ENCODE assay signal across 23 cellular contexts in genomic region chr10:34889004-34889869, GRCh38.
DNase-seq lines count a peak whose midpoint lies in the region; ATAC-seq, FAIRE-seq and TF ChIP-seq lines count a peak whose summit lies in the region.
"Had no signal": no experiment of that assay in that cellular context is flagged by ENCODE, and none has a peak within 500 bp of the region (broad histone marks: within the 10 kb centered on the region; RNA-seq: fewer than 3 reads in every experiment).

No MANE protein-coding gene starts in this region.

- no peak overlapping the region for H3K9ac ChIP-seq in adipocyte (ENCODE audit: low read length)
- H3K9ac ChIP-seq in keratinocyte (ENCODE audit: control insufficient read depth, extremely low read depth, insufficient read depth, low read length): no peak overlapping the region

- H2AFZ ChIP-seq in keratinocyte (ENCODE audit: control insufficient read depth, low read length): no peak overlapping the region

- H3K36me3 ChIP-seq in adipocyte (ENCODE audit: control insufficient read depth, insufficient read depth, low read length, severe bottlenecking) (no peaks in the 10 kb centered on the region), keratinocyte (ENCODE audit: control insufficient read depth in 2 of 2, extremely low read depth in 1 of 2, insufficient read depth in 2 of 2, low read length in 2 of 2) (no peaks in the 10 kb centered on the region)
- H3K36me3 ChIP-seq: gastrocnemius medialis, neutrophil had no signal

- no peaks in the 10 kb centered on the region for H3K9me1 ChIP-seq in keratinocyte (ENCODE audit: control insufficient read depth, extremely low read depth, insufficient read depth, low read length)

- peak; percentile 70 for FAIRE-seq in keratinocyte (lab: Jason Lieb, UNC)
- FAIRE-seq: GM19239, TTC549 had no signal

- no peaks in the 10 kb centered on the region for H3K79me2 ChIP-seq in keratinocyte (ENCODE audit: control insufficient read depth, insufficient read depth, low read length)

- no peaks in the 10 kb centered on the region for H3K4me1 ChIP-seq in adipocyte (ENCODE audit: control insufficient read depth, insufficient read depth, low read length)
- peaks cover 21% of the 10 kb centered on the region for H3K4me1 ChIP-seq in keratinocyte (ENCODE audit: control insufficient read depth, extremely low read depth, insufficient read depth, low read length)
- H3K4me1 ChIP-seq: gastrocnemius medialis had no signal

- H3K4me3 ChIP-seq in adipocyte (ENCODE audit: low read length) (no peak overlapping the region), keratinocyte (ENCODE audit: control insufficient read depth in 2 of 3, extremely low read depth in 1 of 3, insufficient read depth in 2 of 3, low read depth in 1 of 3, low read length in 3 of 3) (no peak overlapping the region)
- H3K4me3 ChIP-seq: gastrocnemius medialis had no signal

- no peak overlapping the region for H3K4me2 ChIP-seq in keratinocyte (ENCODE audit: control insufficient read depth, extremely low read depth, insufficient read depth, low read depth, low read length)

- peaks cover 4% of the 10 kb centered on the region for H3K27me3 ChIP-seq in adipocyte (replicated peaks; ENCODE audit: control insufficient read depth, insufficient read depth, low read length)
- no peaks in the 10 kb centered on the region for H3K27me3 ChIP-seq in keratinocyte (ENCODE audit: control insufficient read depth, extremely low read depth, insufficient read depth, low read length)
- H3K27me3 ChIP-seq: gastrocnemius medialis, neutrophil had no signal

- in situ Hi-C loops in ACHN (cut with HindIII; ENCODE audit: low pct_ligation_motif_present, low pct_unique_long_range_greater_than_20kb, low sequenced_read_pairs) (no loop called here), GM13977 (cut with MboI; ENCODE audit: low pct_unique_long_range_greater_than_20kb, low sequenced_read_pairs, unreplicated experiment) (no loop called here)

- dilution Hi-C loops in keratinocyte (cut with MboI; ENCODE audit: extremely low pct_ligation_motif_present, low sequenced_read_pairs): no loop called here

- H3K9me3 ChIP-seq in adipocyte (ENCODE audit: control insufficient read depth, low read length) (no peaks in the 10 kb centered on the region), keratinocyte (ENCODE audit: control insufficient read depth, low read depth, low read length) (no peaks in the 10 kb centered on the region)
- H3K9me3 ChIP-seq: gastrocnemius medialis, neutrophil had no signal

- H4K20me1 ChIP-seq in keratinocyte (ENCODE audit: control insufficient read depth, extremely low read depth, insufficient read depth, low read length): no peaks in the 10 kb centered on the region

- no peak for ATAC-seq in HG03457 (IDR thresholded peaks at IDR 0.05; ENCODE audit: unreplicated experiment)
- ATAC-seq: gastrocnemius medialis had no signal

- no peak overlapping the region for H3K27ac ChIP-seq in keratinocyte (ENCODE audit: control insufficient read depth, insufficient read depth, low read length)
- H3K27ac ChIP-seq: gastrocnemius medialis, neutrophil had no signal

- DNase-seq in ACHN: peak; percentile 46
- DNase-seq in HT1080 (ENCODE audit: low read depth): peak; percentile 31
- DNase-seq in adipocyte (ENCODE audit: low read depth): peak; percentile 79
- peak; percentile 36 for DNase-seq in keratinocyte (ENCODE audit: low read depth, low spot score)
- no peak for DNase-seq in stimulated activated CD8-positive, alpha-beta memory T cell treated with anti-CD3 and anti-CD28 coated beads, Interleukin-4, amount 100 ng/mL, for 48 hours
- no peak for DNase-seq in GM13977 (ENCODE audit: low spot score)
- DNase-seq in cortex of kidney (lab: John Stamatoyannopoulos, UW): no peak
- DNase-seq: activated CD4-positive, alpha-beta T cell treated with anti-CD3 and anti-CD28 coated beads, Interleukin-2, amount 50 U/mL, for 1 hour; activated T-cell treated with anti-CD3 and anti-CD28 coated beads for 4 hours; aorta; CD4-positive, CD25-positive, alpha-beta regulatory T cell; DMS53; gastrocnemius medialis; HCEC 1CT; Kasumi-1; midbrain; NCI-H526 treated with DMSO at 0.1 percent for 48 hours; stimulated activated CD4-positive, alpha-beta T cell treated with anti-CD3 and anti-CD28 coated beads, Interleukin-15, amount 100 ng/mL, for 24 hours; stimulated activated naive CD4-positive, alpha-beta T cell treated with Interleukin-2 at 50 U/mL for 16 hours had no signal

- TF ChIP-seq CTCF in keratinocyte (optimal IDR thresholded peaks at IDR 0.05 in 1 of 3, IDR thresholded peaks at IDR 0.05 in 1 of 3, conservative IDR thresholded peaks at IDR 0.05 in 1 of 3; ENCODE audit: extremely low read depth in 1 of 3, insufficient read depth in 2 of 3, low read length in 3 of 3): no peak
- TF ChIP-seq CTCF in GM13977 (IDR thresholded peaks at IDR 0.05; ENCODE audit: extremely low read depth, insufficient read depth, missing control alignments): no peak

Comparison
In these comparisons a context has a peak if more than half of its experiments do, and no peak if none do; other contexts are left out.
1. DNase-seq: peak in ACHN (single experiment), HT1080 (single experiment), adipocyte (single experiment) and keratinocyte (single experiment); none in stimulated activated CD8-positive, alpha-beta memory T cell treated with anti-CD3 and anti-CD28 coated beads, Interleukin-4, amount 100 ng/mL, for 48 hours (single experiment), GM13977 (single experiment) and cortex of kidney (single experiment).